In genomic region chr19:14381689-14382474, GRCh38 we compare ENCODE assay signal across 8 cellular contexts. TPM values are rescaled to one million over a fixed set of nuclear protein-coding genes. Genes with fewer than 3 reads are reported as not detected.
A peak's percentile ranks its signal among the peaks of the same experiment; 100 is the strongest.
DNase-seq lines count a peak whose midpoint lies in the region; TF ChIP-seq lines count a peak whose summit lies in the region.

No MANE protein-coding gene starts in this region.

- peaks cover 11% of the 10 kb centered on the region for H3K36me3 Mint-ChIP-seq in activated naive CD4-positive, alpha-beta T cell treated with anti-CD3 and anti-CD28 coated beads, Interleukin-2, amount 50 U/mL, for 24 hours

- H3K36me3 ChIP-seq in hepatocyte (replicated peaks; ENCODE audit: insufficient read depth, low read depth), result no peaks in the 10 kb centered on the region

- H3K27ac Mint-ChIP-seq in activated naive CD4-positive, alpha-beta T cell treated with anti-CD3 and anti-CD28 coated beads, Interleukin-2, amount 50 U/mL, for 24 hours, result peak overlapping the region; percentile 93

- H3K27ac ChIP-seq in hepatocyte, result peak overlapping the region; percentile 71

- no peaks in the 10 kb centered on the region for H3K9me3 Mint-ChIP-seq in activated naive CD4-positive, alpha-beta T cell treated with anti-CD3 and anti-CD28 coated beads, Interleukin-2, amount 50 U/mL, for 24 hours

- TF ChIP-seq CTCF in GM12874 (IDR thresholded peaks at IDR 0.05; ENCODE audit: insufficient read depth, low read depth, low read length) (peak; percentile 22; the same call in 1 of the 2 replicates), hepatocyte (IDR thresholded peaks at IDR 0.05; ENCODE audit: poor library complexity) (no peak)

- H3K4me3 ChIP-seq in hepatocyte, result peak overlapping the region; percentile 12

- H3K27me3 Mint-ChIP-seq in activated naive CD4-positive, alpha-beta T cell treated with anti-CD3 and anti-CD28 coated beads, Interleukin-2, amount 50 U/mL, for 24 hours, result no peaks in the 10 kb centered on the region

- peak overlapping the region; percentile 83 for H3K4me2 ChIP-seq in hepatocyte

- H3K4me1 ChIP-seq in hepatocyte (ENCODE audit: insufficient read depth), result peaks cover 19% of the 10 kb centered on the region

- H3K79me2 ChIP-seq in hepatocyte, result no peaks in the 10 kb centered on the region

- H4K20me1 ChIP-seq in hepatocyte (ENCODE audit: insufficient read depth, poor library complexity, severe bottlenecking), result no peaks in the 10 kb centered on the region

- WGBS in hepatocyte (ENCODE audit: low lambda C conversion rate, missing lambda C conversion rate), result 72% methylated on average over 18 of the region's 18 CpGs

- DNase-seq in RPMI7951 (ENCODE audit: low read depth) (peak; percentile 64), hepatocyte (ENCODE audit: low spot score) (no peak), NCI-H748 treated with DMSO at 0.1 percent for 48 hours (lab: John Stamatoyannopoulos, UW) (no peak), NCI-H446 (lab: John Stamatoyannopoulos, UW) (no peak), head of caudate nucleus (no peak)
- peak; percentile 63 for DNase-seq in stimulated activated CD4-positive, alpha-beta T cell treated with anti-CD3 and anti-CD28 coated beads, Interleukin-2, amount 100 ng/mL, for 4 hours (ENCODE audit: low read depth)

- H3K9me2 ChIP-seq in hepatocyte (replicated peaks; ENCODE audit: insufficient read depth), result no peaks in the 10 kb centered on the region

- intact Hi-C loops in head of caudate nucleus (cut with DNase I), result no loop called here

- H2AFZ ChIP-seq in hepatocyte, result peak overlapping the region; percentile 34

- H3K4me3 Mint-ChIP-seq in activated naive CD4-positive, alpha-beta T cell treated with anti-CD3 and anti-CD28 coated beads, Interleukin-2, amount 50 U/mL, for 24 hours, result peak overlapping the region; percentile 94

- no peaks in the 10 kb centered on the region for H3K9me3 ChIP-seq in hepatocyte (ENCODE audit: low read depth)

- H3K27me3 ChIP-seq in hepatocyte, result no peaks in the 10 kb centered on the region

- peaks cover 38% of the 10 kb centered on the region for H3K4me1 Mint-ChIP-seq in activated naive CD4-positive, alpha-beta T cell treated with anti-CD3 and anti-CD28 coated beads, Interleukin-2, amount 50 U/mL, for 24 hours

RNA-seq across cellular contexts. Expression of gene ADGRE5, which starts 0.6 kb away (rescaled TPM):
- total RNA-seq in RPMI7951 (2014; rRNA removed; shearing (Covaris generic)), result 57.3 and 62.2 TPM in 2 replicates
- 4.5 and 5.0 TPM in 2 replicates for total RNA-seq in hepatocyte
- polyA plus RNA-seq in hepatocyte, result 7.3 and 13.1 TPM in 2 replicates

RNA-seq across cellular contexts. Expression of gene DDX39A, which starts 37.3 kb away (rescaled TPM):
- 154 and 173 TPM in 2 replicates for total RNA-seq in RPMI7951 (2014; rRNA removed; shearing (Covaris generic))
- 51.8 and 79.2 TPM in 2 replicates for total RNA-seq in hepatocyte
- polyA plus RNA-seq in hepatocyte, result 106 and 135 TPM in 2 replicates

RNA-seq across cellular contexts. Expression of gene PKN1, which starts 51.2 kb away (rescaled TPM):
- 53.7 and 58.3 TPM in 2 replicates for total RNA-seq in RPMI7951 (2014; rRNA removed; shearing (Covaris generic))
- 57.4 and 61.4 TPM in 2 replicates for total RNA-seq in hepatocyte
- polyA plus RNA-seq in hepatocyte, result 83.3 and 88.5 TPM in 2 replicates

Comparison
In these comparisons a context has a peak if more than half of its experiments do, and no peak if none do; other contexts are left out.
1. DNase-seq: peak in RPMI7951 (single experiment) and stimulated activated CD4-positive, alpha-beta T cell treated with anti-CD3 and anti-CD28 coated beads, Interleukin-2, amount 100 ng/mL, for 4 hours (single experiment); none in hepatocyte (single experiment), NCI-H748 treated with DMSO at 0.1 percent for 48 hours (single experiment), NCI-H446 (0 of 2) and head of caudate nucleus (0 of 42).